ENCODE assay signal across 8 cellular contexts in genomic region chr1:226108935-226109828, GRCh38. TPM values are rescaled to one million over a fixed set of nuclear protein-coding genes. Genes with fewer than 3 reads are reported as not detected.
DNase-seq lines count a peak whose midpoint lies in the region; ATAC-seq and TF ChIP-seq lines count a peak whose summit lies in the region.

No MANE protein-coding gene starts in this region.

- intact Hi-C loops in body of pancreas (cut with DNase I) = no loop called here
- intact Hi-C loops in thyroid gland (cut with DNase I) = no loop called here

- TF ChIP-seq POLR2A in body of pancreas (IDR thresholded peaks at IDR 0.05) (no peak), thyroid gland (IDR thresholded peaks at IDR 0.05) (no peak)

- H3K27me3 ChIP-seq in body of pancreas = no peaks in the 10 kb centered on the region
- no peaks in the 10 kb centered on the region for H3K27me3 ChIP-seq in thyroid gland

- H3K36me3 ChIP-seq in body of pancreas (replicated peaks in 1 of 2; ENCODE audit: insufficient read depth in 1 of 2, low read depth in 2 of 2) (no peaks in the 10 kb centered on the region), thyroid gland (no peaks in the 10 kb centered on the region)

- H3K27ac ChIP-seq in body of pancreas (peak overlapping the region; percentile 87 to 100 (median 100)), thyroid gland (peak overlapping the region; percentile 74 to 99 (median 75))

- peak; percentile 41 for DNase-seq in G401 (ENCODE audit: low spot score)
- peak; percentile 19 to 50 (median 31) for DNase-seq in body of pancreas
- DNase-seq in left lobe of liver (ENCODE audit: low spot score) = no peak
- no peak for DNase-seq in thyroid gland
- no peak for DNase-seq in putamen (ENCODE audit: low spot score)
- DNase-seq in NCI-H748 treated with DMSO at 0.1 percent for 48 hours (lab: John Stamatoyannopoulos, UW) = no peak

- H3K4me1 ChIP-seq in body of pancreas = peaks cover 22% of the 10 kb centered on the region
- peaks cover 14 to 25% of the 10 kb centered on the region in 2 donors for H3K4me1 ChIP-seq in thyroid gland

- peak overlapping the region in 1 of 2 donors; percentile 8 for H3K4me3 ChIP-seq in body of pancreas
- peak overlapping the region in 2 of 3 donors; percentile 20 to 71 for H3K4me3 ChIP-seq in thyroid gland (replicated peaks in 1 of 3)

- TF ChIP-seq CTCF in body of pancreas (IDR thresholded peaks at IDR 0.05) = peak in 2 of 7 experiments; percentile 47 to 50
- TF ChIP-seq CTCF in thyroid gland (IDR thresholded peaks at IDR 0.05) = peak in 1 of 6 experiments; percentile 35

- WGBS in body of pancreas, 2 donors = 9 to 19% methylated on average over 16 to 23 of the region's 23 CpGs
- 27 to 29% methylated on average over 20 to 23 of the region's 23 CpGs for WGBS in thyroid gland, 2 donors

- peak; percentile 14 for ATAC-seq in HG03432 (IDR thresholded peaks at IDR 0.05; ENCODE audit: unreplicated experiment)
- ATAC-seq in body of pancreas = peak; percentile 29
- ATAC-seq in left lobe of liver = peak; percentile 43
- no peak for ATAC-seq in GM18867 (IDR thresholded peaks at IDR 0.05; ENCODE audit: unreplicated experiment)

- in situ Hi-C loops in G401 (cut with HindIII; ENCODE audit: low sequenced_read_pairs) = no loop called here

- H3K9me3 ChIP-seq in body of pancreas (no peaks in the 10 kb centered on the region), thyroid gland (no peaks in the 10 kb centered on the region)

RNA-seq across cellular contexts. Expression of gene H3-3A, which starts 46.7 kb away (rescaled TPM):
- 250 and 310 TPM in 2 replicates for total RNA-seq in G401 (2014; rRNA removed; shearing (Covaris generic))
- total RNA-seq in body of pancreas (100 to 1,000 TPM; 163 to 211 TPM), left lobe of liver (129 TPM), thyroid gland (100 to 1,000 TPM; 304 to 610 (median 445) TPM)

Comparison
In these comparisons a context has a peak if more than half of its experiments do, and no peak if none do; other contexts are left out.
1. DNase-seq: peak in G401 (single experiment) and body of pancreas (4 of 4); none in left lobe of liver (single experiment), thyroid gland (0 of 2), putamen (single experiment) and NCI-H748 treated with DMSO at 0.1 percent for 48 hours (single experiment).